ENCODE assay signal across 1 cellular context in genomic region chr6:3906191-3907019, GRCh38.
A peak's percentile ranks its signal among the peaks of the same experiment; 100 is the strongest.
TF ChIP-seq lines count a peak whose summit lies in the region.

No MANE protein-coding gene starts in this region.

TF ChIP-seq in HepG2, 621 proteins besides CTCF, POLR2A, EP300 and RAD21 (continued from another document and continues in another):
- TF ChIP-seq ZNF839 (CRISPR knock-in tag; IDR thresholded peaks at IDR 0.05; ENCODE audit: borderline replicate concordance) (no peak), ZFP41 (CRISPR knock-in tag; IDR thresholded peaks at IDR 0.05; ENCODE audit: borderline replicate concordance) (no peak), ZNF83 (CRISPR knock-in tag; IDR thresholded peaks at IDR 0.05; ENCODE audit: borderline replicate concordance) (no peak), ZKSCAN1 (IDR thresholded peaks at IDR 0.05; ENCODE audit: low read length) (peak; percentile 10; the same call in 1 of the 2 replicates), SIX4 (CRISPR knock-in tag; IDR thresholded peaks at IDR 0.05) (peak; percentile 86), EZH2 (conservative IDR thresholded peaks at IDR 0.05; ENCODE audit: low read depth, low read length) (no peak), ZNF234 (CRISPR knock-in tag; conservative IDR thresholded peaks at IDR 0.05) (peak; percentile 92; the same call in 1 of the 2 replicates), EHMT2 (IDR thresholded peaks at IDR 0.05; ENCODE audit: borderline replicate concordance, low read depth, low read length) (0 out of 2 replicates have a peak, but pooled peaks have one; percentile 9), E2F2 (CRISPR knock-in tag; IDR thresholded peaks at IDR 0.05; ENCODE audit: borderline replicate concordance) (no peak), ZNF556 (CRISPR knock-in tag; IDR thresholded peaks at IDR 0.05; ENCODE audit: borderline replicate concordance) (peak; percentile 80; the same call in 1 of the 2 replicates), MXD1 (CRISPR knock-in tag; IDR thresholded peaks at IDR 0.05) (peak; percentile 56), ZNF30 (CRISPR knock-in tag; IDR thresholded peaks at IDR 0.05) (no peak; the same call in 1 of the 2 replicates), ZBTB7B (CRISPR knock-in tag; IDR thresholded peaks at IDR 0.05) (peak; percentile 70; the same call in 1 of the 2 replicates), SIX1 (CRISPR knock-in tag; IDR thresholded peaks at IDR 0.05; ENCODE audit: borderline replicate concordance) (0 out of 2 replicates have a peak, but pooled peaks have one; percentile 43), HCFC1 (IDR thresholded peaks at IDR 0.05; ENCODE audit: low read depth, low read length) (no peak), ZNF713 (CRISPR knock-in tag; IDR thresholded peaks at IDR 0.05) (peak; percentile 80; the same call in 1 of the 2 replicates), ZNF10 (CRISPR knock-in tag; IDR thresholded peaks at IDR 0.05; ENCODE audit: borderline replicate concordance, low read depth) (no peak), ELF4 (CRISPR knock-in tag; IDR thresholded peaks at IDR 0.05; ENCODE audit: borderline replicate concordance) (peak; percentile 77; the same call in 1 of the 2 replicates), AKNA (CRISPR knock-in tag; IDR thresholded peaks at IDR 0.05; ENCODE audit: borderline replicate concordance) (no peak), SNAPC5 (CRISPR knock-in tag; IDR thresholded peaks at IDR 0.05; ENCODE audit: borderline replicate concordance) (no peak), ZNF276 (CRISPR knock-in tag; IDR thresholded peaks at IDR 0.05; ENCODE audit: low read depth) (peak; percentile 88), ZNF33A (CRISPR knock-in tag; IDR thresholded peaks at IDR 0.05; ENCODE audit: borderline replicate concordance) (peak; percentile 75; the same call in 1 of the 2 replicates), TEF (CRISPR knock-in tag; IDR thresholded peaks at IDR 0.05) (peak; percentile 80; the same call in 1 of the 2 replicates), TFE3 (CRISPR knock-in tag; IDR thresholded peaks at IDR 0.05) (peak; percentile 74; the same call in 1 of the 2 replicates), DPF2 (CRISPR knock-in tag; IDR thresholded peaks at IDR 0.05; ENCODE audit: borderline replicate concordance, low read depth) (peak; percentile 85; the same call in 1 of the 2 replicates), ZNF841 (CRISPR knock-in tag; IDR thresholded peaks at IDR 0.05; ENCODE audit: borderline replicate concordance) (no peak), TOPORS (CRISPR knock-in tag; IDR thresholded peaks at IDR 0.05) (no peak; the same call in 1 of the 2 replicates), IRF2 (CRISPR knock-in tag; IDR thresholded peaks at IDR 0.05) (peak; percentile 91), NFKBIZ (CRISPR knock-in tag; IDR thresholded peaks at IDR 0.05) (peak; percentile 76), NR2F1 (CRISPR knock-in tag; IDR thresholded peaks at IDR 0.05) (peak in 1 of 2 experiments; percentile 79; a peak in 2 of 4 replicates), FOXJ3 (CRISPR knock-in tag; IDR thresholded peaks at IDR 0.05; ENCODE audit: borderline replicate concordance) (peak; percentile 85), PHF8 (CRISPR knock-in tag; IDR thresholded peaks at IDR 0.05) (peak; percentile 38; the same call in 1 of the 2 replicates), ZBTB2 (CRISPR knock-in tag; IDR thresholded peaks at IDR 0.05; ENCODE audit: low read depth) (0 out of 2 replicates have a peak, but pooled peaks have one; percentile 34), PHF21A (CRISPR knock-in tag; IDR thresholded peaks at IDR 0.05) (peak; percentile 86), MXI1 (IDR thresholded peaks at IDR 0.05; ENCODE audit: borderline replicate concordance, low read depth, low read length) (peak; percentile 78; the same call in 1 of the 3 replicates), ZNF20 (CRISPR knock-in tag; IDR thresholded peaks at IDR 0.05) (no peak), HNF1B (CRISPR knock-in tag; IDR thresholded peaks at IDR 0.05) (peak; percentile 83), TBL1XR1 (IDR thresholded peaks at IDR 0.05; ENCODE audit: borderline replicate concordance, low read length, partially characterized antibody) (peak; percentile 67), THAP9 (CRISPR knock-in tag; IDR thresholded peaks at IDR 0.05; ENCODE audit: borderline replicate concordance) (peak; percentile 83; the same call in 1 of the 2 replicates), NBN (conservative IDR thresholded peaks at IDR 0.05) (no peak), POLR2G (IDR thresholded peaks at IDR 0.05; ENCODE audit: low read depth, low read length) (peak; percentile 76; the same call in 1 of the 2 replicates), BATF2 (CRISPR knock-in tag; IDR thresholded peaks at IDR 0.05) (no peak), REPIN1 (CRISPR knock-in tag; IDR thresholded peaks at IDR 0.05; ENCODE audit: borderline replicate concordance, low read depth) (peak; percentile 69; the same call in 1 of the 2 replicates), ZNF432 (CRISPR knock-in tag; IDR thresholded peaks at IDR 0.05; ENCODE audit: borderline replicate concordance) (no peak)
